Comparison of ENCODE assay signal across 13 cellular contexts in the genomic region with DNA sequence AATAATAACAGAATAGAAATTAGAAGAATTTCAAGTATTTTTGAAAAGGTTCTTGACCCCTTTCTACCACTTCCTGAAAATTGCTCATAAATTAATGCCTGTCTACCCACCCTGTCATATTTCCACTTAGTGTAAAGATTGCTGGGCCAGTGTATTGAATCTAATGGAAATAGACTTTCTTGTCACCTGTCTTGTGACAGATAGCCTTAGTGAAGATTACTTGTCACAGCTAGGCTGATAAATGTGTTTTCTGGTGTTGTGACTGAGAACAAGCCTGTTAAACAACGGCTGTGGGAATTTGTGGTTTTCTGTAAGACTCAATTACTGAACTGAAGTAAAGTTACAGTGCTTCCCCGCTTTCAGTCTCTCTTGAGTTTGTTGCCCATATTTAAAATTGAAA.
DNase-seq lines count a peak whose midpoint lies in the region; ATAC-seq and TF ChIP-seq lines count a peak whose summit lies in the region.
"Had no signal": no experiment of that assay in that cellular context is flagged by ENCODE, and none has a peak within 500 bp of the region (broad histone marks: within the 10 kb centered on the region; RNA-seq: fewer than 3 reads in every experiment).

No MANE protein-coding gene starts in this region.

- TF ChIP-seq POLR2A in erythroblast (IDR thresholded peaks at IDR 0.05; ENCODE audit: low read length), result no peak

- DNase-seq in erythroblast (lab: John Stamatoyannopoulos, UW) (peak; percentile 12 to 48), DMS153 (lab: John Stamatoyannopoulos, UW) (no peak), SW480 (ENCODE audit: low spot score) (no peak), RPMI8226 (no peak)
- DNase-seq: activated CD4-positive, alpha-beta T cell treated with anti-CD3 and anti-CD28 coated beads for 48 hours; DMS79; midbrain; NCI-H1048 had no signal

- peak; percentile 56 for ATAC-seq in GM18867 (IDR thresholded peaks at IDR 0.05; ENCODE audit: unreplicated experiment)
- ATAC-seq in GM21786 (IDR thresholded peaks at IDR 0.05; ENCODE audit: unreplicated experiment), result peak; percentile 81
- peak; percentile 49 for ATAC-seq in HG03558 (IDR thresholded peaks at IDR 0.05; ENCODE audit: extremely low read depth, unreplicated experiment)
- ATAC-seq in GM19397 (IDR thresholded peaks at IDR 0.05; ENCODE audit: unreplicated experiment), result no peak
- ATAC-seq: gastroesophageal sphincter had no signal

Comparison
In these comparisons a context has a peak if more than half of its experiments do, and no peak if none do; other contexts are left out.
1. DNase-seq: peak in erythroblast (2 of 2); none in DMS153 (single experiment), SW480 (single experiment) and RPMI8226 (single experiment).